ENCODE assay signal across 8 cellular contexts in genomic region chr14:75660630-75661498, GRCh38. TPM values are rescaled to one million over a fixed set of nuclear protein-coding genes. Genes with fewer than 3 reads are reported as not detected.
A peak's percentile ranks its signal among the peaks of the same experiment; 100 is the strongest.
DNase-seq lines count a peak whose midpoint lies in the region; ATAC-seq and TF ChIP-seq lines count a peak whose summit lies in the region.

A gene with protein sequence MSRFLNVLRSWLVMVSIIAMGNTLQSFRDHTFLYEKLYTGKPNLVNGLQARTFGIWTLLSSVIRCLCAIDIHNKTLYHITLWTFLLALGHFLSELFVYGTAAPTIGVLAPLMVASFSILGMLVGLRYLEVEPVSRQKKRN (minus strand): TSS chr14:75660876. CDS start chr14:75657502, 3,374 bp downstream.
A gene with protein sequence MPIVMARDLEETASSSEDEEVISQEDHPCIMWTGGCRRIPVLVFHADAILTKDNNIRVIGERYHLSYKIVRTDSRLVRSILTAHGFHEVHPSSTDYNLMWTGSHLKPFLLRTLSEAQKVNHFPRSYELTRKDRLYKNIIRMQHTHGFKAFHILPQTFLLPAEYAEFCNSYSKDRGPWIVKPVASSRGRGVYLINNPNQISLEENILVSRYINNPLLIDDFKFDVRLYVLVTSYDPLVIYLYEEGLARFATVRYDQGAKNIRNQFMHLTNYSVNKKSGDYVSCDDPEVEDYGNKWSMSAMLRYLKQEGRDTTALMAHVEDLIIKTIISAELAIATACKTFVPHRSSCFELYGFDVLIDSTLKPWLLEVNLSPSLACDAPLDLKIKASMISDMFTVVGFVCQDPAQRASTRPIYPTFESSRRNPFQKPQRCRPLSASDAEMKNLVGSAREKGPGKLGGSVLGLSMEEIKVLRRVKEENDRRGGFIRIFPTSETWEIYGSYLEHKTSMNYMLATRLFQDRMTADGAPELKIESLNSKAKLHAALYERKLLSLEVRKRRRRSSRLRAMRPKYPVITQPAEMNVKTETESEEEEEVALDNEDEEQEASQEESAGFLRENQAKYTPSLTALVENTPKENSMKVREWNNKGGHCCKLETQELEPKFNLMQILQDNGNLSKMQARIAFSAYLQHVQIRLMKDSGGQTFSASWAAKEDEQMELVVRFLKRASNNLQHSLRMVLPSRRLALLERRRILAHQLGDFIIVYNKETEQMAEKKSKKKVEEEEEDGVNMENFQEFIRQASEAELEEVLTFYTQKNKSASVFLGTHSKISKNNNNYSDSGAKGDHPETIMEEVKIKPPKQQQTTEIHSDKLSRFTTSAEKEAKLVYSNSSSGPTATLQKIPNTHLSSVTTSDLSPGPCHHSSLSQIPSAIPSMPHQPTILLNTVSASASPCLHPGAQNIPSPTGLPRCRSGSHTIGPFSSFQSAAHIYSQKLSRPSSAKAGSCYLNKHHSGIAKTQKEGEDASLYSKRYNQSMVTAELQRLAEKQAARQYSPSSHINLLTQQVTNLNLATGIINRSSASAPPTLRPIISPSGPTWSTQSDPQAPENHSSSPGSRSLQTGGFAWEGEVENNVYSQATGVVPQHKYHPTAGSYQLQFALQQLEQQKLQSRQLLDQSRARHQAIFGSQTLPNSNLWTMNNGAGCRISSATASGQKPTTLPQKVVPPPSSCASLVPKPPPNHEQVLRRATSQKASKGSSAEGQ (N-terminal part only) (plus strand): TSS chr14:75661246. CDS start chr14:75663150, 1,904 bp downstream.

- H3K27me3 ChIP-seq in AG04450 (ENCODE audit: control insufficient read depth, insufficient read depth, low read length) = no peaks in the 10 kb centered on the region
- no peaks in the 10 kb centered on the region for H3K27me3 ChIP-seq in smooth muscle cell (ENCODE audit: low read depth)

- peak within 1 kb of the TSS; percentile 95 for H3K27ac Mint-ChIP-seq in WTC11

- no peaks in the 10 kb centered on the region for H3K9me3 Mint-ChIP-seq in WTC11

- peaks cover 13% of the 10 kb centered on the region for H3K4me1 ChIP-seq in smooth muscle cell (ENCODE audit: low read depth)

- peaks cover 17% of the 10 kb centered on the region for H3K4me1 Mint-ChIP-seq in WTC11

- peak within 1 kb of the TSS; percentile 95 for H3K4me3 ChIP-seq in AG04450 (ENCODE audit: low read depth, low read length)
- peak within 1 kb of the TSS; percentile 87 for H3K4me3 ChIP-seq in smooth muscle cell

- DNase-seq in AG04450 (ENCODE audit: low read depth, low spot score) (peak; percentile 94), NCI-H226 (peak; percentile 99), WTC11 (ENCODE audit: low spot score) (peak; percentile 97), caudate nucleus (lab: John Stamatoyannopoulos, UW) (peak; percentile 86 to 100 (median 98)), iPS-NIHi7 (ENCODE audit: extremely low spot score) (peak; percentile 100), smooth muscle cell (lab: John Stamatoyannopoulos, UW; ENCODE audit: unreplicated experiment) (peak; percentile 89)

- ATAC-seq in GM18909 (IDR thresholded peaks at IDR 0.05; ENCODE audit: poor library complexity, unreplicated experiment) (peak; percentile 97), HG03175 (IDR thresholded peaks at IDR 0.05; ENCODE audit: unreplicated experiment) (peak; percentile 97), WTC11 (peak; percentile 96)

- peak within 1 kb of the TSS; percentile 58 for H3K27ac ChIP-seq in AG04450 (ENCODE audit: low read depth, low read length)
- H3K27ac ChIP-seq in caudate nucleus (ENCODE audit: low read depth, low read length) = peak within 1 kb of the TSS; percentile 90
- peak within 1 kb of the TSS; percentile 84 for H3K27ac ChIP-seq in smooth muscle cell (ENCODE audit: low read depth)

- peak within 1 kb of the TSS; percentile 92 for H3K4me2 ChIP-seq in smooth muscle cell

- H3K36me3 Mint-ChIP-seq in WTC11 = peaks cover 9% of the 10 kb centered on the region

- no peaks in the 10 kb centered on the region for H4K20me1 ChIP-seq in smooth muscle cell (ENCODE audit: low read depth)

- H2AFZ ChIP-seq in smooth muscle cell (ENCODE audit: low read depth) = peak within 1 kb of the TSS; percentile 95

- CTCF ChIA-PET in AG04450 (lab: Charles Lee) = interaction anchor here (0.5 to 1.8 kb wide), 6 partner anchors 9 to 691 kb away, joined by 3 to 27 read pairs (median 4); partner anchors contain the start of gene FLVCR2
- CTCF ChIA-PET in WTC11 (lab: Charles Lee) = interaction anchor here (0.7 to 2.9 kb wide), 16 partner anchors 10 to 357 kb away, joined by 3 to 55 read pairs (median 6); partner anchors contain the start of gene FLVCR2

- H3K9me3 ChIP-seq in AG04450 (ENCODE audit: control insufficient read depth, insufficient read depth, low read length) (no peaks in the 10 kb centered on the region; the same call in 1 of the 2 replicates), smooth muscle cell (replicated peaks; ENCODE audit: low read depth) (no peaks in the 10 kb centered on the region)

- no peaks in the 10 kb centered on the region for H3K27me3 Mint-ChIP-seq in WTC11 (ENCODE audit: low read depth)

- H3K36me3 ChIP-seq in smooth muscle cell (ENCODE audit: low read depth) = no peaks in the 10 kb centered on the region

- peak within 1 kb of the TSS; percentile 92 for H3K4me3 Mint-ChIP-seq in WTC11

- no peaks in the 10 kb centered on the region for H3F3A ChIP-seq in smooth muscle cell (ENCODE audit: low read depth)

- peaks cover 22% of the 10 kb centered on the region for H3K79me2 ChIP-seq in smooth muscle cell (ENCODE audit: low read depth)

- TF ChIP-seq CTCF in AG04450 (IDR thresholded peaks at IDR 0.05; ENCODE audit: low read depth, low read length) = no peak
- TF ChIP-seq CTCF in WTC11 (IDR thresholded peaks at IDR 0.05) = no peak
- TF ChIP-seq CTCF in smooth muscle cell (IDR thresholded peaks at IDR 0.05; ENCODE audit: borderline replicate concordance, insufficient read depth, poor library complexity, severe bottlenecking) = no peak

- H3K9ac ChIP-seq in smooth muscle cell (ENCODE audit: low read depth) = peak within 1 kb of the TSS; percentile 90

- POLR2A ChIA-PET in AG04450 (lab: Yijun Ruan, JAX) = no interaction called here
- POLR2A ChIA-PET in WTC11 (lab: Charles Lee) = interaction anchor here (0.6 to 1.8 kb wide), 8 partner anchors 8 to 250 kb away, joined by 3 to 17 read pairs (median 3); partner anchors contain the start of gene FLVCR2

- WGBS in smooth muscle cell (ENCODE audit: low lambda C conversion rate) = under 1% methylated on average over 60 of the region's 60 CpGs

TF ChIP-seq in WTC11, 78 proteins besides CTCF, POLR2A, EP300 and RAD21 (continues in another document):
- TF ChIP-seq GTF2I (CRISPR knock-in tag; conservative IDR thresholded peaks at IDR 0.05) (no peak), ZNF671 (CRISPR knock-in tag; IDR thresholded peaks at IDR 0.05) (no peak), USF2 (CRISPR knock-in tag; IDR thresholded peaks at IDR 0.05) (0 out of 2 replicates have a peak, but pooled peaks have one; percentile 25)
- TF ChIP-seq, protein P1, sequence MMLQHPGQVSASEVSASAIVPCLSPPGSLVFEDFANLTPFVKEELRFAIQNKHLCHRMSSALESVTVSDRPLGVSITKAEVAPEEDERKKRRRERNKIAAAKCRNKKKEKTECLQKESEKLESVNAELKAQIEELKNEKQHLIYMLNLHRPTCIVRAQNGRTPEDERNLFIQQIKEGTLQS (CRISPR knock-in tag; conservative IDR thresholded peaks at IDR 0.05) = no peak
- TF ChIP-seq, protein P2, sequence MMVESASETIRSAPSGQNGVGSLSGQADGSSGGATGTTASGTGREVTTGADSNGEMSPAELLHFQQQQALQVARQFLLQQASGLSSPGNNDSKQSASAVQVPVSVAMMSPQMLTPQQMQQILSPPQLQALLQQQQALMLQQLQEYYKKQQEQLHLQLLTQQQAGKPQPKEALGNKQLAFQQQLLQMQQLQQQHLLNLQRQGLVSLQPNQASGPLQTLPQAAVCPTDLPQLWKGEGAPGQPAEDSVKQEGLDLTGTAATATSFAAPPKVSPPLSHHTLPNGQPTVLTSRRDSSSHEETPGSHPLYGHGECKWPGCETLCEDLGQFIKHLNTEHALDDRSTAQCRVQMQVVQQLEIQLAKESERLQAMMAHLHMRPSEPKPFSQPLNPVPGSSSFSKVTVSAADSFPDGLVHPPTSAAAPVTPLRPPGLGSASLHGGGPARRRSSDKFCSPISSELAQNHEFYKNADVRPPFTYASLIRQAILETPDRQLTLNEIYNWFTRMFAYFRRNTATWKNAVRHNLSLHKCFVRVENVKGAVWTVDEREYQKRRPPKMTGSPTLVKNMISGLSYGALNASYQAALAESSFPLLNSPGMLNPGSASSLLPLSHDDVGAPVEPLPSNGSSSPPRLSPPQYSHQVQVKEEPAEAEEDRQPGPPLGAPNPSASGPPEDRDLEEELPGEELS (CRISPR knock-in tag; IDR thresholded peaks at IDR 0.05) = peak; percentile 65; the same call in 1 of the 2 replicates
- TF ChIP-seq, protein P3, sequence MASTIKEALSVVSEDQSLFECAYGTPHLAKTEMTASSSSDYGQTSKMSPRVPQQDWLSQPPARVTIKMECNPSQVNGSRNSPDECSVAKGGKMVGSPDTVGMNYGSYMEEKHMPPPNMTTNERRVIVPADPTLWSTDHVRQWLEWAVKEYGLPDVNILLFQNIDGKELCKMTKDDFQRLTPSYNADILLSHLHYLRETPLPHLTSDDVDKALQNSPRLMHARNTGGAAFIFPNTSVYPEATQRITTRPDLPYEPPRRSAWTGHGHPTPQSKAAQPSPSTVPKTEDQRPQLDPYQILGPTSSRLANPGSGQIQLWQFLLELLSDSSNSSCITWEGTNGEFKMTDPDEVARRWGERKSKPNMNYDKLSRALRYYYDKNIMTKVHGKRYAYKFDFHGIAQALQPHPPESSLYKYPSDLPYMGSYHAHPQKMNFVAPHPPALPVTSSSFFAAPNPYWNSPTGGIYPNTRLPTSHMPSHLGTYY (CRISPR knock-in tag; IDR thresholded peaks at IDR 0.05) = no peak
- TF ChIP-seq, protein P4, sequence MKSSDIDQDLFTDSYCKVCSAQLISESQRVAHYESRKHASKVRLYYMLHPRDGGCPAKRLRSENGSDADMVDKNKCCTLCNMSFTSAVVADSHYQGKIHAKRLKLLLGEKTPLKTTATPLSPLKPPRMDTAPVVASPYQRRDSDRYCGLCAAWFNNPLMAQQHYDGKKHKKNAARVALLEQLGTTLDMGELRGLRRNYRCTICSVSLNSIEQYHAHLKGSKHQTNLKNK (CRISPR knock-in tag; IDR thresholded peaks at IDR 0.05) = no peak

RNA-seq across cellular contexts. Expression of the first gene that starts in this region (rescaled TPM):
- 22.8 and 24.7 TPM in 2 replicates for polyA plus RNA-seq in AG04450 (2011; rRNA removed)
- 7.8 and 9.4 TPM in 2 replicates for polyA minus RNA-seq in AG04450 (2011; rRNA and poly(A)+ RNA removed)
- 27.9 to 29.9 TPM (median 29.4 TPM) in 3 replicates for total RNA-seq in WTC11 (2021)
- 34.6 and 35.0 TPM in 2 replicates for total RNA-seq in smooth muscle cell
- polyA plus RNA-seq in smooth muscle cell = 44.9 and 45.2 TPM in 2 replicates

RNA-seq across cellular contexts. Expression of the second gene that starts in this region (rescaled TPM):
- polyA plus RNA-seq in AG04450 (2011; rRNA removed) (21.6 and 24.1 TPM in 2 replicates), smooth muscle cell (12.6 and 16.2 TPM in 2 replicates)
- polyA minus RNA-seq in AG04450 (2011; rRNA and poly(A)+ RNA removed) = 19.7 and 44.4 TPM in 2 replicates
- total RNA-seq in WTC11 (2021) (39.6 to 42.6 TPM (median 40.8 TPM) in 3 replicates), smooth muscle cell (28.4 and 38.0 TPM in 2 replicates)

Comparison
In these comparisons a context has a peak if more than half of its experiments do, and no peak if none do; other contexts are left out.
1. Peak in every context shown above with its lines: DNase-seq, ATAC-seq, H3K4me3 ChIP-seq and H3K27ac ChIP-seq.